Comparison of ENCODE assay signal across 8 cellular contexts in genomic region chr3:148943531-148944200, GRCh38. TPM values are rescaled to one million over a fixed set of nuclear protein-coding genes. Genes with fewer than 3 reads are reported as not detected.
DNase-seq lines count a peak whose midpoint lies in the region; ATAC-seq, FAIRE-seq and TF ChIP-seq lines count a peak whose summit lies in the region.

No MANE protein-coding gene starts in this region.

- H3K36me3 ChIP-seq in endothelial cell of umbilical vein (ENCODE audit: control insufficient read depth in 2 of 2, extremely low read depth in 1 of 2, insufficient read depth in 2 of 2, low read length in 2 of 2): no peaks in the 10 kb centered on the region

- H3K27me3 ChIP-seq in endothelial cell of umbilical vein (ENCODE audit: control insufficient read depth in 2 of 2, insufficient read depth in 2 of 2, low read length in 2 of 2): peaks cover 3 to 14% of the 10 kb centered on the region in 2 experiments

- peak; percentile 87 for DNase-seq in COR-L47 (lab: John Stamatoyannopoulos, UW)
- peak; percentile 61 for DNase-seq in NCI-H128 (lab: John Stamatoyannopoulos, UW; ENCODE audit: unreplicated experiment)
- DNase-seq in SK-N-DZ (ENCODE audit: low spot score): peak; percentile 82
- peak; percentile 89 for DNase-seq in endothelial cell of umbilical vein (ENCODE audit: low read depth, low spot score)
- peak; percentile 88 for DNase-seq in myocyte (ENCODE audit: low read depth)
- DNase-seq in GOT3 (lab: John Stamatoyannopoulos, UW): no peak

- no peak overlapping the region for H3K9ac ChIP-seq in endothelial cell of umbilical vein (replicated peaks; ENCODE audit: extremely low read depth, insufficient read depth, low read length)

- no peak for TF ChIP-seq POLR2A in endothelial cell of umbilical vein (IDR thresholded peaks at IDR 0.05; ENCODE audit: low read depth, low read length)

- no peak overlapping the region for H3K27ac ChIP-seq in endothelial cell of umbilical vein (ENCODE audit: insufficient read depth, low read depth, low read length)

- H3K9me3 ChIP-seq in endothelial cell of umbilical vein (replicated peaks; ENCODE audit: control insufficient read depth, insufficient read depth, low read length): no peaks in the 10 kb centered on the region

- no peaks in the 10 kb centered on the region for H4K20me1 ChIP-seq in endothelial cell of umbilical vein (replicated peaks; ENCODE audit: control insufficient read depth, extremely low read depth, insufficient read depth, low read length)

- CTCF ChIA-PET in endothelial cell of umbilical vein (lab: Charles Lee): interaction anchor here (0.6 to 6.4 kb wide), 20 partner anchors 8 to 563 kb away, joined by 3 to 181 read pairs (median 6); partner anchors contain the start of gene CPA3

- H3K4me2 ChIP-seq in endothelial cell of umbilical vein (ENCODE audit: insufficient read depth, low read length): no peak overlapping the region

- dilution Hi-C loops in endothelial cell of umbilical vein (cut with MboI; ENCODE audit: extremely low pct_ligation_motif_present, low sequenced_read_pairs): no loop called here

- FAIRE-seq in endothelial cell of umbilical vein (lab: Jason Lieb, UNC): peak; percentile 87

- POLR2A ChIA-PET in endothelial cell of umbilical vein (lab: Charles Lee): interaction anchor here (0.5 kb wide), 1 partner anchor 136 kb away, joined by 9 read pairs; no protein-coding TSS in a partner anchor

- peak; percentile 52 to 60 for TF ChIP-seq CTCF in endothelial cell of umbilical vein (IDR thresholded peaks at IDR 0.05; ENCODE audit: extremely low read depth in 1 of 2, insufficient read depth in 1 of 2, low read depth in 1 of 2, low read length in 2 of 2)

- no peak overlapping the region for H3K4me3 ChIP-seq in endothelial cell of umbilical vein (replicated peaks in 1 of 3; ENCODE audit: insufficient read depth in 1 of 3, low read depth in 1 of 3, low read length in 3 of 3)

- no peaks in the 10 kb centered on the region for H3K79me2 ChIP-seq in endothelial cell of umbilical vein (ENCODE audit: control insufficient read depth, insufficient read depth, low read length)

- H2AFZ ChIP-seq in endothelial cell of umbilical vein (ENCODE audit: low read depth, low read length): no peak overlapping the region

- H3K4me1 ChIP-seq in endothelial cell of umbilical vein (ENCODE audit: control insufficient read depth, extremely low read depth, insufficient read depth, low read length): no peaks in the 10 kb centered on the region

- intact Hi-C loops in endothelial cell of umbilical vein (cut with micrococcal nuclease): loop anchor here (1.0 to 10.0 kb wide), 6 partner anchors 64 to 634 kb away; no protein-coding TSS in a partner anchor

- BruUV-seq in endothelial cell of umbilical vein (replicated peaks; lab: Mats Ljungman, UMichigan): no TSS peak

- ATAC-seq in GM18861 (IDR thresholded peaks at IDR 0.05; ENCODE audit: unreplicated experiment) (peak; percentile 99), HG02943 (IDR thresholded peaks at IDR 0.05; ENCODE audit: low read depth, unreplicated experiment) (peak; percentile 96)

- H3K9me1 ChIP-seq in endothelial cell of umbilical vein (replicated peaks; ENCODE audit: control insufficient read depth, extremely low read depth, insufficient read depth, low read length): no peaks in the 10 kb centered on the region

TF ChIP-seq in endothelial cell of umbilical vein, 7 proteins besides CTCF, POLR2A, EP300 and RAD21:
- TF ChIP-seq MYC (IDR thresholded peaks at IDR 0.05; ENCODE audit: low read depth, low read length) (no peak), FOS (IDR thresholded peaks at IDR 0.05; ENCODE audit: borderline replicate concordance, insufficient read depth, low read length) (peak; percentile 94), JUN (IDR thresholded peaks at IDR 0.05; ENCODE audit: borderline replicate concordance, insufficient read depth, insufficient read length, low read depth) (peak; percentile 97)

RNA-seq across cellular contexts. Expression of gene GYG1, which starts 47.7 kb away (rescaled TPM):
- 18.4 and 33.5 TPM in 2 replicates for polyA plus RNA-seq in SK-N-DZ (2014; cell fraction: cytosol; rRNA removed)
- 10.9 and 19.4 TPM in 2 replicates for polyA plus RNA-seq in SK-N-DZ (2014; cell fraction: nucleus; rRNA removed)
- 46.8 and 58.5 TPM in 2 replicates for total RNA-seq in endothelial cell of umbilical vein
- polyA plus RNA-seq in endothelial cell of umbilical vein: 24.7 and 25.2 TPM in 2 replicates
- 35.9 and 39.5 TPM in 2 replicates for polyA plus RNA-seq in endothelial cell of umbilical vein (2011; cell fraction: cytosol; rRNA removed)
- 22.7 and 23.8 TPM in 2 replicates for polyA plus RNA-seq in endothelial cell of umbilical vein (2011; cell fraction: nucleus; rRNA removed)
- 61.6 and 75.7 TPM in 2 replicates for polyA plus RNA-seq in endothelial cell of umbilical vein (2012)
- 33.9 and 38.7 TPM in 2 replicates for polyA minus RNA-seq in endothelial cell of umbilical vein
- 22.1 TPM for polyA minus RNA-seq in endothelial cell of umbilical vein (2011; cell fraction: cytosol; rRNA and poly(A)+ RNA removed)
- 21.8 and 38.1 TPM in 2 replicates for polyA minus RNA-seq in endothelial cell of umbilical vein (2011; cell fraction: nucleus; rRNA and poly(A)+ RNA removed)
- 41.0 and 76.3 TPM in 2 replicates for total RNA-seq in myocyte
- polyA plus RNA-seq in myocyte (2012): 58.6 TPM
